In the genomic region with DNA sequence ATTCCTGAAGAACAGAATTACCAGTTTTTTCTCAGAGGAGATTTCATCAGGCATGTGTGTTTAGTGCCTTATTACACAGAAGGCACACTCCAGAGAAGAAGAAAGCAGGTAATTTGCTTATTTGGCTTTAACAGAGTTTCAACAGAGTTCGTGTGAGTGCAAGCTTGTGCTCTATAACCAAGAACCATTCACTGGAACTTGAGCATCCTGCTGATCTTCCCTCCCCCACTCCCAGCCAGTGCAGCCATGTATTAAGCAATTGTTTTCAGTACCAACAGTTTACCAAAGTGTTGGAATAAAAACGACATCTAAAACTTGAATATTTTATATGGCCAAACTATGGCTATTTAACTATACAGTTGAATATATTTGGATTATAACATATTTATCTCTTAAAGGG, we compare ENCODE assay signal across 1 cellular context.
TF ChIP-seq lines count a peak whose summit lies in the region.

No MANE protein-coding gene starts in this region.

TF ChIP-seq in H1, 55 proteins besides CTCF, POLR2A, EP300 and RAD21:
- no peak for TF ChIP-seq E2F6 (IDR thresholded peaks at IDR 0.05)
- TF ChIP-seq SIX5 (IDR thresholded peaks at IDR 0.05; ENCODE audit: low read depth, low read length) = no peak
- no peak for TF ChIP-seq SP4 (IDR thresholded peaks at IDR 0.05; ENCODE audit: low read length)
- no peak for TF ChIP-seq BCL11A (IDR thresholded peaks at IDR 0.05; ENCODE audit: low read depth in 2 of 2, low read length in 2 of 2)
- no peak for TF ChIP-seq SIN3A (conservative IDR thresholded peaks at IDR 0.05 in 1 of 2, IDR thresholded peaks at IDR 0.05 in 1 of 2; ENCODE audit: low read depth in 1 of 2, low read length in 2 of 2)
- no peak for TF ChIP-seq JUN (IDR thresholded peaks at IDR 0.05; ENCODE audit: low read depth, low read length)
- no peak for TF ChIP-seq ATF3 (IDR thresholded peaks at IDR 0.05; ENCODE audit: insufficient read depth, low read depth, low read length)
- TF ChIP-seq HDAC2 (IDR thresholded peaks at IDR 0.05; ENCODE audit: borderline replicate concordance in 1 of 2, low read depth in 2 of 2, low read length in 2 of 2) = no peak
- no peak for TF ChIP-seq RFX5 (IDR thresholded peaks at IDR 0.05; ENCODE audit: borderline replicate concordance, low read depth, low read length)
- TF ChIP-seq SUZ12 (IDR thresholded peaks at IDR 0.05; ENCODE audit: low read length) = no peak
- TF ChIP-seq CHD2 (IDR thresholded peaks at IDR 0.05; ENCODE audit: low read length) = no peak
- TF ChIP-seq POLR2AphosphoS5 (IDR thresholded peaks at IDR 0.05; ENCODE audit: low read depth, low read length) = no peak
- TF ChIP-seq TAF7 (optimal IDR thresholded peaks at IDR 0.05; ENCODE audit: borderline replicate concordance, low read depth, low read length) = no peak
- no peak for TF ChIP-seq RXRA (IDR thresholded peaks at IDR 0.05; ENCODE audit: insufficient read depth, low read depth, low read length)
- TF ChIP-seq KDM5A (IDR thresholded peaks at IDR 0.05; ENCODE audit: low read length) = no peak
TF ChIP-seq in H1: peak in this region for 0.
